9 cellular contexts compared by ENCODE assay signal in genomic region chr6:116120430-116120829, GRCh38. TPM values are rescaled to one million over a fixed set of nuclear protein-coding genes. Genes with fewer than 3 reads are reported as not detected.
"Had no signal": no experiment of that assay in that cellular context is flagged by ENCODE, and none has a peak within 500 bp of the region (broad histone marks: within the 10 kb centered on the region; RNA-seq: fewer than 3 reads in every experiment).

No MANE protein-coding gene starts in this region.

- H3K27ac ChIP-seq: HL-60 had no signal

- DNase-seq: H9, HCEC 1CT, IMR-90 had no signal

- H3K4me2 ChIP-seq: GM23338 had no signal

- H2AFZ ChIP-seq: GM23338 had no signal

- FAIRE-seq: H1, H54, K562 had no signal

- H3K4me3 ChIP-seq: GM23338, K562 had no signal

- ATAC-seq: GM23338, K562 had no signal

RNA-seq across cellular contexts. Expression of gene COL10A1, which starts 5.5 kb away (rescaled TPM):
- total RNA-seq: H1, H9, HT1080, IMR-90, K562 had no signal
- polyA plus RNA-seq: H1 had no signal
